ENCODE assay signal across 6 cellular contexts in genomic region chr11:55261855-55262254, GRCh38. TPM values are rescaled to one million over a fixed set of nuclear protein-coding genes. Genes with fewer than 3 reads are reported as not detected.
"Had no signal": no experiment of that assay in that cellular context is flagged by ENCODE, and none has a peak within 500 bp of the region (broad histone marks: within the 10 kb centered on the region; RNA-seq: fewer than 3 reads in every experiment).

TSS of gene TRIM48 (plus strand) at chr11:55262155. CDS start at chr11:55262268, 113 bp downstream.

RNA-seq across cellular contexts. Expression of gene TRIM48, which starts in this region (rescaled TPM):
- total RNA-seq: HepG2, HT-29, HT1080, IMR-90, K562 had no signal
- polyA plus RNA-seq: HepG2, IgD-negative memory B cell, IMR-90, K562 had no signal
